1 cellular context compared by ENCODE assay signal in genomic region chr16:87597324-87597830, GRCh38.
TF ChIP-seq lines count a peak whose summit lies in the region.

No MANE protein-coding gene starts in this region.

TF ChIP-seq in K562, 482 proteins besides CTCF, POLR2A, EP300 and RAD21 (continued from another document):
- TF ChIP-seq YY1 (IDR thresholded peaks at IDR 0.05; ENCODE audit: borderline replicate concordance in 1 of 3, control insufficient read depth in 1 of 3, extremely low read depth in 1 of 3, insufficient read depth in 3 of 3, insufficient read length in 1 of 3, insufficient replicate concordance in 2 of 3, low read depth in 1 of 3, low read length in 2 of 3) (no peak), ATF1 (CRISPR knock-in tag; IDR thresholded peaks at IDR 0.05) (no peak), ATF1 (tag; IDR thresholded peaks at IDR 0.05) (peak; percentile 66), GMEB1 (CRISPR knock-in tag; IDR thresholded peaks at IDR 0.05) (no peak), RAD51 (IDR thresholded peaks at IDR 0.05; ENCODE audit: borderline replicate concordance, low read depth) (no peak), TRIM24 (IDR thresholded peaks at IDR 0.05) (no peak), EWSR1 (IDR thresholded peaks at IDR 0.05; ENCODE audit: borderline replicate concordance, low read depth, partially characterized antibody) (no peak), PCBP1 (IDR thresholded peaks at IDR 0.05; ENCODE audit: low read depth, low read length, poor library complexity, severe bottlenecking) (no peak), ATF3 (IDR thresholded peaks at IDR 0.05) (peak; percentile 54; the same call in 1 of the 2 replicates), ATF3 (CRISPR knock-in tag; conservative IDR thresholded peaks at IDR 0.05) (no peak), TARDBP (IDR thresholded peaks at IDR 0.05) (no peak), IRF2 (CRISPR knock-in tag; IDR thresholded peaks at IDR 0.05) (0 out of 2 replicates have a peak, but pooled peaks have one; percentile 60), ZKSCAN3 (CRISPR knock-in tag; IDR thresholded peaks at IDR 0.05) (no peak), YBX1 (IDR thresholded peaks at IDR 0.05) (peak; percentile 6; the same call in 1 of the 2 replicates), GABPB1 (CRISPR knock-in tag; IDR thresholded peaks at IDR 0.05) (no peak), SIRT6 (IDR thresholded peaks at IDR 0.05; ENCODE audit: low read depth, low read length) (no peak), GTF2F1 (IDR thresholded peaks at IDR 0.05; ENCODE audit: low read depth, low read length) (no peak), NFE2 (IDR thresholded peaks at IDR 0.05; ENCODE audit: low read depth) (no peak), LARP7 (IDR thresholded peaks at IDR 0.05) (0 out of 2 replicates have a peak, but pooled peaks have one; percentile 18), ZNF124 (CRISPR knock-in tag; IDR thresholded peaks at IDR 0.05) (no peak), E2F5 (CRISPR knock-in tag; IDR thresholded peaks at IDR 0.05) (no peak), JUN (IDR thresholded peaks at IDR 0.05; ENCODE audit: borderline replicate concordance, low read depth, low read length) (no peak), JUN (CRISPR knock-in tag; IDR thresholded peaks at IDR 0.05; ENCODE audit: borderline replicate concordance) (no peak), SMAD3 (CRISPR knock-in tag; conservative IDR thresholded peaks at IDR 0.05) (no peak), SIX5 (IDR thresholded peaks at IDR 0.05; ENCODE audit: borderline replicate concordance in 1 of 2, insufficient read depth in 1 of 2, low read depth in 1 of 2, low read length in 2 of 2) (no peak)
- TF ChIP-seq, protein P1, sequence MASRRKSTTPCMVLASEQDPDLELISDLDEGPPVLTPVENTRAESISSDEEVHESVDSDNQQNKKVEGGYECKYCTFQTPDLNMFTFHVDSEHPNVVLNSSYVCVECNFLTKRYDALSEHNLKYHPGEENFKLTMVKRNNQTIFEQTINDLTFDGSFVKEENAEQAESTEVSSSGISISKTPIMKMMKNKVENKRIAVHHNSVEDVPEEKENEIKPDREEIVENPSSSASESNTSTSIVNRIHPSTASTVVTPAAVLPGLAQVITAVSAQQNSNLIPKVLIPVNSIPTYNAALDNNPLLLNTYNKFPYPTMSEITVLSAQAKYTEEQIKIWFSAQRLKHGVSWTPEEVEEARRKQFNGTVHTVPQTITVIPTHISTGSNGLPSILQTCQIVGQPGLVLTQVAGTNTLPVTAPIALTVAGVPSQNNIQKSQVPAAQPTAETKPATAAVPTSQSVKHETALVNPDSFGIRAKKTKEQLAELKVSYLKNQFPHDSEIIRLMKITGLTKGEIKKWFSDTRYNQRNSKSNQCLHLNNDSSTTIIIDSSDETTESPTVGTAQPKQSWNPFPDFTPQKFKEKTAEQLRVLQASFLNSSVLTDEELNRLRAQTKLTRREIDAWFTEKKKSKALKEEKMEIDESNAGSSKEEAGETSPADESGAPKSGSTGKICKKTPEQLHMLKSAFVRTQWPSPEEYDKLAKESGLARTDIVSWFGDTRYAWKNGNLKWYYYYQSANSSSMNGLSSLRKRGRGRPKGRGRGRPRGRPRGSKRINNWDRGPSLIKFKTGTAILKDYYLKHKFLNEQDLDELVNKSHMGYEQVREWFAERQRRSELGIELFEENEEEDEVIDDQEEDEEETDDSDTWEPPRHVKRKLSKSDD (conservative IDR thresholded peaks at IDR 0.05; ENCODE audit: low read length), result no peak
- TF ChIP-seq, protein P2, sequence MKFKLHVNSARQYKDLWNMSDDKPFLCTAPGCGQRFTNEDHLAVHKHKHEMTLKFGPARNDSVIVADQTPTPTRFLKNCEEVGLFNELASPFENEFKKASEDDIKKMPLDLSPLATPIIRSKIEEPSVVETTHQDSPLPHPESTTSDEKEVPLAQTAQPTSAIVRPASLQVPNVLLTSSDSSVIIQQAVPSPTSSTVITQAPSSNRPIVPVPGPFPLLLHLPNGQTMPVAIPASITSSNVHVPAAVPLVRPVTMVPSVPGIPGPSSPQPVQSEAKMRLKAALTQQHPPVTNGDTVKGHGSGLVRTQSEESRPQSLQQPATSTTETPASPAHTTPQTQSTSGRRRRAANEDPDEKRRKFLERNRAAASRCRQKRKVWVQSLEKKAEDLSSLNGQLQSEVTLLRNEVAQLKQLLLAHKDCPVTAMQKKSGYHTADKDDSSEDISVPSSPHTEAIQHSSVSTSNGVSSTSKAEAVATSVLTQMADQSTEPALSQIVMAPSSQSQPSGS (CRISPR knock-in tag; IDR thresholded peaks at IDR 0.05), result 0 out of 2 replicates have a peak, but pooled peaks have one; percentile 26
- TF ChIP-seq, protein P3, sequence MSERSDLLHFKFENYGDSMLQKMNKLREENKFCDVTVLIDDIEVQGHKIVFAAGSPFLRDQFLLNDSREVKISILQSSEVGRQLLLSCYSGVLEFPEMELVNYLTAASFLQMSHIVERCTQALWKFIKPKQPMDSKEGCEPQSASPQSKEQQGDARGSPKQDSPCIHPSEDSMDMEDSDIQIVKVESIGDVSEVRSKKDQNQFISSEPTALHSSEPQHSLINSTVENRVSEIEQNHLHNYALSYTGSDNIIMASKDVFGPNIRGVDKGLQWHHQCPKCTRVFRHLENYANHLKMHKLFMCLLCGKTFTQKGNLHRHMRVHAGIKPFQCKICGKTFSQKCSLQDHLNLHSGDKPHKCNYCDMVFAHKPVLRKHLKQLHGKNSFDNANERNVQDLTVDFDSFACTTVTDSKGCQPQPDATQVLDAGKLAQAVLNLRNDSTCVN (CRISPR knock-in tag; IDR thresholded peaks at IDR 0.05), result 0 out of 2 replicates have a peak, but pooled peaks have one; percentile 13
